ENCODE assay signal across 12 cellular contexts in the genomic region with DNA sequence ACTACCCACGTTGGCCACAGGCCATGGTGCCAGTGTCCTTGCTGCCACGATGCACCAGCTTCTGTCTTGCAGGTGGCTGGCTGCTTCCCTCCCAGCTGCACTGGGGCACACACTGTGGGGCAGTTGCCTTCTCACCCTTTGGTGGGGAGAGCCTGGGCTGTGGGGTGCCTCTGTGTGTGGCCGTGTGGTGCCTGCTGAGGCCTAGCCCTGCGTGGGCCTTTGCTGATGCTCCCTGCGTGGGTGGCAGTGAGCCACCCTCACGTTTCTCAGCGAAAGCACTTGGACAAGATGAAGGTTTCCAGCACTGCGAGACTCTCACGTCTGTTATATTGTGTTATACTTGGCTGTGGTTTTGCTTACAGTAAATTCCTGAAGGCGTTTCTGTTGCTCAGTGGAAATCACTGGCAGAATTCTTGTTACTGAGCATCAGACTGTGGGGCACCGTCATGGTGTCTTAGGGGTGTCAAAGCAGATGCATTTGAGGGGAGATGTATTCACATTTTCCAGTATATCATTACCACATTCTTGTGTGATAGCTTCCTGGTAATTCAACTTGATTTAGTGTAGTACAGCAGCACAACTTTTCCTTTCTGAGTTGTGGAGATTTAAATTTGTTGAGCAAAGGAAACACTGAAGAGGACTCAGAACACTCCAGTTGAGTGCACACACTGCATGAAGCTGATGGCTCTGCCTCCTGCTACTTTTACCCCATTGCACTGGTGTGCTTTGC.
DNase-seq lines count a peak whose midpoint lies in the region; ATAC-seq, FAIRE-seq and TF ChIP-seq lines count a peak whose summit lies in the region.
"Had no signal": no experiment of that assay in that cellular context is flagged by ENCODE, and none has a peak within 500 bp of the region (broad histone marks: within the 10 kb centered on the region; RNA-seq: fewer than 3 reads in every experiment).

No MANE protein-coding gene starts in this region.

- no peaks in the 10 kb centered on the region for H3K36me3 ChIP-seq in astrocyte (ENCODE audit: insufficient read depth, low read length)
- H3K36me3 ChIP-seq: HAP-1, stomach had no signal

- DNase-seq in AG10803 (ENCODE audit: low read depth), result peak; percentile 41
- no peak for DNase-seq in activated CD4-positive, alpha-beta T cell treated with anti-CD3 and anti-CD28 coated beads, Interleukin-2, amount 10 ng/mL, durations not matched to agents 7 days and 5 days
- DNase-seq in astrocyte (ENCODE audit: low read depth), result peak; percentile 57
- DNase-seq in stimulated activated CD4-positive, alpha-beta T cell treated with anti-CD3 and anti-CD28 coated beads, Interleukin-12 subunit alpha, Interleukin-12 subunit beta, amount 100 ng/mL, for 4 hours, result peak; percentile 48
- DNase-seq in kidney glomerular epithelial cell (lab: John Stamatoyannopoulos, UW), result no peak
- no peak for DNase-seq in NCI-H1105 (lab: John Stamatoyannopoulos, UW)
- no peak for DNase-seq in iPS-NIHi7 (ENCODE audit: extremely low spot score)
- DNase-seq: erythroblast, psoas muscle, stomach had no signal

- TF ChIP-seq CTCF in AG10803 (conservative IDR thresholded peaks at IDR 0.05; ENCODE audit: low read length), result no peak
- TF ChIP-seq CTCF in astrocyte (IDR thresholded peaks at IDR 0.05; ENCODE audit: insufficient read depth, low read depth, low read length), result no peak

- peaks cover 13% of the 10 kb centered on the region for H3K4me1 ChIP-seq in astrocyte (ENCODE audit: insufficient read depth, low read length)
- H3K4me1 ChIP-seq: HAP-1, psoas muscle had no signal

- CTCF ChIA-PET in activated CD4-positive, alpha-beta T cell treated with anti-CD3 and anti-CD28 coated beads, Interleukin-2, amount 10 ng/mL, durations not matched to agents 7 days and 5 days (lab: Charles Lee), result interaction anchor here (1.2 kb wide), 1 partner anchor 69 kb away, joined by 3 read pairs; no protein-coding TSS in a partner anchor

- peak overlapping the region; percentile 18 for H2AFZ ChIP-seq in astrocyte (ENCODE audit: low read depth, low read length)

- H3K4me1 Mint-ChIP-seq in activated CD4-positive, alpha-beta T cell treated with anti-CD3 and anti-CD28 coated beads, Interleukin-2, amount 10 ng/mL, durations not matched to agents 7 days and 5 days, result peaks cover 46% of the 10 kb centered on the region
- H3K4me1 Mint-ChIP-seq in astrocyte (ENCODE audit: low read depth, unreplicated experiment), result peaks cover 3% of the 10 kb centered on the region

- peaks cover 3% of the 10 kb centered on the region for H3K9me3 Mint-ChIP-seq in activated CD4-positive, alpha-beta T cell treated with anti-CD3 and anti-CD28 coated beads, Interleukin-2, amount 10 ng/mL, durations not matched to agents 7 days and 5 days
- H3K9me3 Mint-ChIP-seq in astrocyte (ENCODE audit: unreplicated experiment), result no peaks in the 10 kb centered on the region

- H3K27me3 Mint-ChIP-seq in activated CD4-positive, alpha-beta T cell treated with anti-CD3 and anti-CD28 coated beads, Interleukin-2, amount 10 ng/mL, durations not matched to agents 7 days and 5 days, result no peaks in the 10 kb centered on the region
- H3K27me3 Mint-ChIP-seq in astrocyte (ENCODE audit: low read depth, unreplicated experiment), result peaks cover 12% of the 10 kb centered on the region

- no peak for ATAC-seq in GM21576 (IDR thresholded peaks at IDR 0.05; ENCODE audit: unreplicated experiment)
- ATAC-seq: psoas muscle had no signal

- POLR2A ChIA-PET in activated CD4-positive, alpha-beta T cell treated with anti-CD3 and anti-CD28 coated beads, Interleukin-2, amount 10 ng/mL, durations not matched to agents 7 days and 5 days (lab: Charles Lee), result interaction anchor here (0.6 to 0.7 kb wide), 2 partner anchors 15 to 46 kb away, joined by 3 read pairs; no protein-coding TSS in a partner anchor

- H3K4me3 Mint-ChIP-seq in activated CD4-positive, alpha-beta T cell treated with anti-CD3 and anti-CD28 coated beads, Interleukin-2, amount 10 ng/mL, durations not matched to agents 7 days and 5 days, result peak overlapping the region; percentile 25
- H3K4me3 Mint-ChIP-seq in astrocyte (ENCODE audit: unreplicated experiment), result no peak overlapping the region

- peaks cover 5% of the 10 kb centered on the region for H3K36me3 Mint-ChIP-seq in activated CD4-positive, alpha-beta T cell treated with anti-CD3 and anti-CD28 coated beads, Interleukin-2, amount 10 ng/mL, durations not matched to agents 7 days and 5 days (ENCODE audit: low read depth)
- no peaks in the 10 kb centered on the region for H3K36me3 Mint-ChIP-seq in astrocyte (ENCODE audit: low read depth, unreplicated experiment)

- H3K9ac ChIP-seq in astrocyte (ENCODE audit: low read length), result peak overlapping the region; percentile 16

- no peaks in the 10 kb centered on the region for H3K27me3 ChIP-seq in astrocyte (ENCODE audit: insufficient read depth, low read length)
- H3K27me3 ChIP-seq: stomach had no signal

- H3K4me2 ChIP-seq in astrocyte (ENCODE audit: low read length), result peak overlapping the region; percentile 40

- no peak overlapping the region for H3K27ac ChIP-seq in astrocyte (ENCODE audit: low read depth, low read length)
- H3K27ac ChIP-seq: psoas muscle, stomach had no signal

- peaks cover 8% of the 10 kb centered on the region for H4K20me1 ChIP-seq in astrocyte (ENCODE audit: insufficient read depth, low read length)

- no peaks in the 10 kb centered on the region for H3K79me2 ChIP-seq in astrocyte (ENCODE audit: insufficient read depth, low read length)

- no peak overlapping the region for H3K4me3 ChIP-seq in AG10803 (ENCODE audit: low read length)
- no peak overlapping the region for H3K4me3 ChIP-seq in astrocyte (ENCODE audit: insufficient read depth, low read depth, low read length)
- H3K4me3 ChIP-seq: HAP-1, psoas muscle, stomach had no signal

- no peak for FAIRE-seq in astrocyte (lab: Jason Lieb, UNC)

- peak overlapping the region; percentile 94 for H3K27ac Mint-ChIP-seq in activated CD4-positive, alpha-beta T cell treated with anti-CD3 and anti-CD28 coated beads, Interleukin-2, amount 10 ng/mL, durations not matched to agents 7 days and 5 days
- no peak overlapping the region for H3K27ac Mint-ChIP-seq in astrocyte (ENCODE audit: unreplicated experiment)

- H3K9me3 ChIP-seq in astrocyte (ENCODE audit: insufficient read depth, low read depth, low read length), result no peaks in the 10 kb centered on the region
- H3K9me3 ChIP-seq: psoas muscle had no signal

Comparison
In these comparisons a context has a peak if more than half of its experiments do, and no peak if none do; other contexts are left out.
1. DNase-seq: peak in AG10803 (single experiment), astrocyte (single experiment) and stimulated activated CD4-positive, alpha-beta T cell treated with anti-CD3 and anti-CD28 coated beads, Interleukin-12 subunit alpha, Interleukin-12 subunit beta, amount 100 ng/mL, for 4 hours (single experiment); none in activated CD4-positive, alpha-beta T cell treated with anti-CD3 and anti-CD28 coated beads, Interleukin-2, amount 10 ng/mL, durations not matched to agents 7 days and 5 days (single experiment), kidney glomerular epithelial cell (single experiment), NCI-H1105 (single experiment) and iPS-NIHi7 (single experiment).